In the genomic region with DNA sequence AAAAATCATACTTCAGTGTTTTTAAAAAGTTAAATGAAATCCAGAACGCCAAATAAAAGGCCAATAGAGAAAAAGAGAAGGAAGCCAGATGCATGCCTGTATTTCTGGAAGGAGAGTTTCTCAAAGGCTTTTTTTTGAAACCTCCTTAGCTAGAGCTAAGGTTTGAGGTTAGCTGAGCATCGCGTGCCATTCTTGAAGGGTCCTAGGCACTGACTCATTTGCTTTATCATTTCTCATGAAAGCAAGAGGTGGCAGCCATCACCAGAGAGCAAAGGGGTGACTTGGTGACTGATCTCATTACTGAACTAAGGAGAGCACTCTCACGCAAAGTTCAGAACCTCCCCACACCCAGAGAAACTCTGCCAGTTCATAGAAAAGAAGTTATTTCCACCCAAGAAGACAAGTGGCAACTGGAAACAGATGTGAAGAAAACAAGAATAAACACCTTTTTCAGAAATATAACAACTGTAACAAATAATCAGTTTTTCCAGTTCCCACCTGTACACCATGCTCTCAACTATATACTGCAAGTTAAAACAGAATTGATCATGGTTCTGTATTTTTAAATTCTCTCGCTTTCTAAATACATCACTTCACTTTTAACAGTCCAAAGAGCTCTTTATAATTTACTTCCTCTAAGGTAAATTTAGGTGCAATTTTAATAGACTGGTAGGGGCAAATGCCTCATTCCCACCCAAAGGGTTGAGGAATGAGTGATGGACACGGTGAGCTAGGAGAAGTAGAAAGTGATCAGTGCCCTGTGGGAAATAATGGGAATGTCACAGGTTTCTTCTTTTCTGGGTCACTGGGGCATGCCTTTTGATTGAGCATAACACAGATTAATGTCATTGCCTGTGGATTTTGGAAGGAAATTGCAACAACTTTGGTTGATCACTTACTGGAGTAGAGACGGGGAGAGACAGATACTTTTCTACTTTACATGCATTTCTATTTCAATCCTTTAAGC, we compare ENCODE assay signal across 10 cellular contexts. TPM values are rescaled to one million over a fixed set of nuclear protein-coding genes. Genes with fewer than 3 reads are reported as not detected.
DNase-seq lines count a peak whose midpoint lies in the region; ATAC-seq and TF ChIP-seq lines count a peak whose summit lies in the region.
"Had no signal": no experiment of that assay in that cellular context is flagged by ENCODE, and none has a peak within 500 bp of the region (broad histone marks: within the 10 kb centered on the region; RNA-seq: fewer than 3 reads in every experiment).

No MANE protein-coding gene starts in this region.

- intact Hi-C loops in activated T-helper 1 cell treated with anti-CD3 and anti-CD28 coated beads, Interleukin-12 subunit alpha, Interleukin-12 subunit beta, Interleukin-2, Interleukin-4 antibody, amounts not matched to agents 30 ng/mL and 10 ng/mL and 1 ng/mL, durations not matched to agents 14 hours and 24 hours and 36 hours (cut with micrococcal nuclease) = loop anchor here (1.0 to 5.0 kb wide), 9 partner anchors 9 to 684 kb away; partner anchors contain the start of genes CLDND1 and CPOX
- intact Hi-C loops in heart left ventricle (cut with DNase I) = no loop called here

- ATAC-seq in CD4-positive, CD25-positive, alpha-beta regulatory T cell (ENCODE audit: low read depth in 2 of 2) = peak; percentile 95
- ATAC-seq in GM21390 (IDR thresholded peaks at IDR 0.05; ENCODE audit: unreplicated experiment) (peak; percentile 72), heart left ventricle (no peak)

- peak; percentile 34 to 97 (median 46) for DNase-seq in CD4-positive, CD25-positive, alpha-beta regulatory T cell
- DNase-seq in activated T-helper 1 cell treated with anti-CD3 and anti-CD28 coated beads, Interleukin-12 subunit alpha, Interleukin-12 subunit beta, Interleukin-2, Interleukin-4 antibody, amounts not matched to agents 30 ng/mL and 10 ng/mL and 1 ng/mL, durations not matched to agents 14 hours and 24 hours and 36 hours (ENCODE audit: low spot score) = peak; percentile 81
- peak; percentile 36 to 71 (median 67) for DNase-seq in stimulated activated CD4-positive, alpha-beta T cell treated with anti-CD3 and anti-CD28 coated beads, TNF-alpha, amount 100 ng/mL, for 24 hours (ENCODE audit: low read depth in 3 of 3)
- DNase-seq in nephron progenitor cell = no peak
- DNase-seq in heart left ventricle = no peak
- DNase-seq in SIG-M5 treated with dmso at 0.1 percent for 504 hours (lab: John Stamatoyannopoulos, UW; ENCODE audit: unreplicated experiment) = no peak

- H3K27ac ChIP-seq in CD4-positive, CD25-positive, alpha-beta regulatory T cell (ENCODE audit: insufficient read depth, low read length, poor library complexity, severe bottlenecking) = peak overlapping the region; percentile 90
- H3K27ac ChIP-seq in heart left ventricle = peak overlapping the region in 1 of 12 donors; percentile 19
- H3K27ac ChIP-seq: C4-2B had no signal

- 83 to 87% (median 86%) methylated on average over 7 of the region's 7 CpGs for WGBS in heart left ventricle, 4 donors

- TF ChIP-seq POLR2A in heart left ventricle (IDR thresholded peaks at IDR 0.05) = no peak

- no peaks in the 10 kb centered on the region for H3K36me3 ChIP-seq in CD4-positive, CD25-positive, alpha-beta regulatory T cell (ENCODE audit: control insufficient read depth, insufficient read depth, low read length)
- H3K36me3 ChIP-seq in heart left ventricle = no peaks in the 10 kb centered on the region

- H3K27me3 Mint-ChIP-seq in CD4-positive, CD25-positive, alpha-beta regulatory T cell = no peaks in the 10 kb centered on the region
- H3K27me3 Mint-ChIP-seq in IgD-negative memory B cell (peaks cover 7% of the 10 kb centered on the region), nephron progenitor cell (ENCODE audit: low read depth, poor library complexity) (peaks cover 5% of the 10 kb centered on the region)
- no peaks in the 10 kb centered on the region for H3K27me3 Mint-ChIP-seq in activated T-helper 1 cell treated with anti-CD3 and anti-CD28 coated beads, Interleukin-12 subunit alpha, Interleukin-12 subunit beta, Interleukin-2, Interleukin-4 antibody, amounts not matched to agents 30 ng/mL and 10 ng/mL and 1 ng/mL, durations not matched to agents 14 hours and 24 hours and 36 hours (ENCODE audit: insufficient read depth)

- peaks cover 0 to 4% (median 0%) of the 10 kb centered on the region in 7 donors for H3K9me3 Mint-ChIP-seq in CD4-positive, CD25-positive, alpha-beta regulatory T cell
- H3K9me3 Mint-ChIP-seq in IgD-negative memory B cell = peaks cover 0 to 3% (median 2%) of the 10 kb centered on the region in 3 donors
- peaks cover 12% of the 10 kb centered on the region for H3K9me3 Mint-ChIP-seq in activated T-helper 1 cell treated with anti-CD3 and anti-CD28 coated beads, Interleukin-12 subunit alpha, Interleukin-12 subunit beta, Interleukin-2, Interleukin-4 antibody, amounts not matched to agents 30 ng/mL and 10 ng/mL and 1 ng/mL, durations not matched to agents 14 hours and 24 hours and 36 hours
- H3K9me3 Mint-ChIP-seq in nephron progenitor cell = no peaks in the 10 kb centered on the region

- H3K4me1 Mint-ChIP-seq in CD4-positive, CD25-positive, alpha-beta regulatory T cell = peaks cover 45 to 55% (median 52%) of the 10 kb centered on the region in 4 donors
- H3K4me1 Mint-ChIP-seq in IgD-negative memory B cell (peaks cover 31 to 33% (median 33%) of the 10 kb centered on the region in 3 donors), nephron progenitor cell (no peaks in the 10 kb centered on the region)
- H3K4me1 Mint-ChIP-seq in activated T-helper 1 cell treated with anti-CD3 and anti-CD28 coated beads, Interleukin-12 subunit alpha, Interleukin-12 subunit beta, Interleukin-2, Interleukin-4 antibody, amounts not matched to agents 30 ng/mL and 10 ng/mL and 1 ng/mL, durations not matched to agents 14 hours and 24 hours and 36 hours (ENCODE audit: low read depth) = peaks cover 94% of the 10 kb centered on the region

- no peaks in the 10 kb centered on the region for H3K27me3 ChIP-seq in CD4-positive, CD25-positive, alpha-beta regulatory T cell (ENCODE audit: control insufficient read depth, insufficient read depth, low read length)
- no peaks in the 10 kb centered on the region for H3K27me3 ChIP-seq in heart left ventricle

- H3K4me3 ChIP-seq in CD4-positive, CD25-positive, alpha-beta regulatory T cell (ENCODE audit: low read depth, low read length) = peak overlapping the region; percentile 69
- no peak overlapping the region for H3K4me3 ChIP-seq in heart left ventricle

- TF ChIP-seq CTCF in nephron progenitor cell (IDR thresholded peaks at IDR 0.05) (no peak), heart left ventricle (IDR thresholded peaks at IDR 0.05) (no peak)

- H3K4me1 ChIP-seq in CD4-positive, CD25-positive, alpha-beta regulatory T cell (ENCODE audit: control insufficient read depth, insufficient read depth, low read length, poor library complexity, severe bottlenecking) = peaks cover 28% of the 10 kb centered on the region
- H3K4me1 ChIP-seq in heart left ventricle = peaks cover 0 to 32% (median 0%) of the 10 kb centered on the region in 12 donors

- H3K27ac Mint-ChIP-seq in CD4-positive, CD25-positive, alpha-beta regulatory T cell = peak overlapping the region; percentile 86 to 96 (median 90)
- peak overlapping the region; percentile 21 to 89 (median 37) for H3K27ac Mint-ChIP-seq in IgD-negative memory B cell
- H3K27ac Mint-ChIP-seq in activated T-helper 1 cell treated with anti-CD3 and anti-CD28 coated beads, Interleukin-12 subunit alpha, Interleukin-12 subunit beta, Interleukin-2, Interleukin-4 antibody, amounts not matched to agents 30 ng/mL and 10 ng/mL and 1 ng/mL, durations not matched to agents 14 hours and 24 hours and 36 hours = peak overlapping the region; percentile 98
- no peak overlapping the region for H3K27ac Mint-ChIP-seq in nephron progenitor cell

- H3K36me3 Mint-ChIP-seq in CD4-positive, CD25-positive, alpha-beta regulatory T cell = no peaks in the 10 kb centered on the region
- H3K36me3 Mint-ChIP-seq in IgD-negative memory B cell = no peaks in the 10 kb centered on the region
- H3K36me3 Mint-ChIP-seq in activated T-helper 1 cell treated with anti-CD3 and anti-CD28 coated beads, Interleukin-12 subunit alpha, Interleukin-12 subunit beta, Interleukin-2, Interleukin-4 antibody, amounts not matched to agents 30 ng/mL and 10 ng/mL and 1 ng/mL, durations not matched to agents 14 hours and 24 hours and 36 hours (ENCODE audit: low read depth) = peaks cover 30% of the 10 kb centered on the region
- no peaks in the 10 kb centered on the region for H3K36me3 Mint-ChIP-seq in nephron progenitor cell (ENCODE audit: low read depth)

- H3K4me3 Mint-ChIP-seq in CD4-positive, CD25-positive, alpha-beta regulatory T cell = peak overlapping the region; percentile 56 to 86 (median 72)
- H3K4me3 Mint-ChIP-seq in IgD-negative memory B cell (peak overlapping the region; percentile 15 to 85 (median 50)), nephron progenitor cell (no peak overlapping the region)
- peak overlapping the region; percentile 83 for H3K4me3 Mint-ChIP-seq in activated T-helper 1 cell treated with anti-CD3 and anti-CD28 coated beads, Interleukin-12 subunit alpha, Interleukin-12 subunit beta, Interleukin-2, Interleukin-4 antibody, amounts not matched to agents 30 ng/mL and 10 ng/mL and 1 ng/mL, durations not matched to agents 14 hours and 24 hours and 36 hours

- H3K9me3 ChIP-seq in CD4-positive, CD25-positive, alpha-beta regulatory T cell (ENCODE audit: control insufficient read depth in 2 of 2, low read length in 2 of 2) = no peaks in the 10 kb centered on the region
- peaks cover 0 to 3% (median 0%) of the 10 kb centered on the region in 12 donors for H3K9me3 ChIP-seq in heart left ventricle

RNA-seq across cellular contexts. Expression of gene GPR15, which starts 24.7 kb away (rescaled TPM):
- total RNA-seq in CD4-positive, CD25-positive, alpha-beta regulatory T cell = 5.7 TPM
- 10 to 100 TPM in 2 of 4 donors, 1 to 10 TPM in 2; 8.6 to 72.4 (median 9.8) TPM for polyA plus RNA-seq in CD4-positive, CD25-positive, alpha-beta regulatory T cell
- polyA plus RNA-seq in IgD-negative memory B cell (3.1 TPM), heart left ventricle (not detected)
- total RNA-seq in activated T-helper 1 cell treated with anti-CD3 and anti-CD28 coated beads, Interleukin-12 subunit alpha, Interleukin-12 subunit beta, Interleukin-2, Interleukin-4 antibody, amounts not matched to agents 30 ng/mL and 10 ng/mL and 1 ng/mL, durations not matched to agents 14 hours and 24 hours and 36 hours = 5.6 and 6.8 TPM in 2 replicates
- not detected for total RNA-seq in heart left ventricle
- total RNA-seq: temporal lobe had no signal

RNA-seq across cellular contexts. Expression of gene CLDND1, which starts 33.7 kb away (rescaled TPM):
- 266 TPM for total RNA-seq in CD4-positive, CD25-positive, alpha-beta regulatory T cell
- 100 to 1,000 TPM; 193 to 320 (median 249) TPM for polyA plus RNA-seq in CD4-positive, CD25-positive, alpha-beta regulatory T cell
- polyA plus RNA-seq in IgD-negative memory B cell (39.8 TPM), heart left ventricle (10 to 100 TPM; 55.0 to 86.9 TPM)
- total RNA-seq in activated T-helper 1 cell treated with anti-CD3 and anti-CD28 coated beads, Interleukin-12 subunit alpha, Interleukin-12 subunit beta, Interleukin-2, Interleukin-4 antibody, amounts not matched to agents 30 ng/mL and 10 ng/mL and 1 ng/mL, durations not matched to agents 14 hours and 24 hours and 36 hours = 314 and 328 TPM in 2 replicates
- total RNA-seq in heart left ventricle = 100 to 1,000 TPM in 2 of 9 donors, 10 to 100 TPM in 7; 64.2 to 155 (median 77.0) TPM

RNA-seq across cellular contexts. Expression of gene CPOX, which starts 37.0 kb away (rescaled TPM):
- 22.8 TPM for total RNA-seq in CD4-positive, CD25-positive, alpha-beta regulatory T cell
- 1 to 10 TPM; 7.1 to 9.5 (median 7.2) TPM for polyA plus RNA-seq in CD4-positive, CD25-positive, alpha-beta regulatory T cell
- 5.7 TPM for polyA plus RNA-seq in IgD-negative memory B cell
- 42.2 and 47.4 TPM in 2 replicates for total RNA-seq in activated T-helper 1 cell treated with anti-CD3 and anti-CD28 coated beads, Interleukin-12 subunit alpha, Interleukin-12 subunit beta, Interleukin-2, Interleukin-4 antibody, amounts not matched to agents 30 ng/mL and 10 ng/mL and 1 ng/mL, durations not matched to agents 14 hours and 24 hours and 36 hours
- 10 to 100 TPM in 7 of 9 donors, 1 to 10 TPM in 2; 7.7 to 13.6 (median 12.4) TPM for total RNA-seq in heart left ventricle
- polyA plus RNA-seq in heart left ventricle = 10 to 100 TPM in 1 of 2 donors, 1 to 10 TPM in 1; 8.2 to 13.1 TPM

RNA-seq across cellular contexts. Expression of gene OR5K2, which starts 59.0 kb away (rescaled TPM):
- total RNA-seq in CD4-positive, CD25-positive, alpha-beta regulatory T cell = not detected
- polyA plus RNA-seq in CD4-positive, CD25-positive, alpha-beta regulatory T cell = not detected
- polyA plus RNA-seq in IgD-negative memory B cell (not detected), heart left ventricle (not detected)
- not detected in 2 replicates for total RNA-seq in activated T-helper 1 cell treated with anti-CD3 and anti-CD28 coated beads, Interleukin-12 subunit alpha, Interleukin-12 subunit beta, Interleukin-2, Interleukin-4 antibody, amounts not matched to agents 30 ng/mL and 10 ng/mL and 1 ng/mL, durations not matched to agents 14 hours and 24 hours and 36 hours
- total RNA-seq in heart left ventricle = not detected
- total RNA-seq: temporal lobe had no signal

Comparison
In these comparisons a context has a peak if more than half of its experiments do, and no peak if none do; other contexts are left out.
1. ATAC-seq: peak in CD4-positive, CD25-positive, alpha-beta regulatory T cell (2 of 2) and GM21390 (single experiment); none in heart left ventricle (0 of 4).
2. DNase-seq: peak in CD4-positive, CD25-positive, alpha-beta regulatory T cell (3 of 3), activated T-helper 1 cell treated with anti-CD3 and anti-CD28 coated beads, Interleukin-12 subunit alpha, Interleukin-12 subunit beta, Interleukin-2, Interleukin-4 antibody, amounts not matched to agents 30 ng/mL and 10 ng/mL and 1 ng/mL, durations not matched to agents 14 hours and 24 hours and 36 hours (single experiment) and stimulated activated CD4-positive, alpha-beta T cell treated with anti-CD3 and anti-CD28 coated beads, TNF-alpha, amount 100 ng/mL, for 24 hours (3 of 3); none in nephron progenitor cell (single experiment), heart left ventricle (0 of 5) and SIG-M5 treated with dmso at 0.1 percent for 504 hours (single experiment).